ENCODE assay signal across 21 cellular contexts in genomic region chr15:68541743-68542142, GRCh38. TPM values are rescaled to one million over a fixed set of nuclear protein-coding genes. Genes with fewer than 3 reads are reported as not detected.
DNase-seq lines count a peak whose midpoint lies in the region; ATAC-seq, FAIRE-seq and TF ChIP-seq lines count a peak whose summit lies in the region.
"Had no signal": no experiment of that assay in that cellular context is flagged by ENCODE, and none has a peak within 500 bp of the region (broad histone marks: within the 10 kb centered on the region; RNA-seq: fewer than 3 reads in every experiment).

No MANE protein-coding gene starts in this region.

- no peak for FAIRE-seq in A549 (lab: Jason Lieb, UNC)
- FAIRE-seq: A204.1, GM12892, GM18507, HepG2 had no signal

- ATAC-seq in A549 = no peak
- no peak for ATAC-seq in GM23338
- ATAC-seq in HG03378 (IDR thresholded peaks at IDR 0.05; ENCODE audit: unreplicated experiment) = no peak
- no peak for ATAC-seq in HG03520 (IDR thresholded peaks at IDR 0.05; ENCODE audit: unreplicated experiment)
- ATAC-seq: HCT116, HepG2 had no signal

- TF ChIP-seq RAD21 in A549 (conservative IDR thresholded peaks at IDR 0.05 in 1 of 2, IDR thresholded peaks at IDR 0.05 in 1 of 2) = no peak

- intact Hi-C loops in posterior vena cava (cut with DNase I) = no loop called here

- 0 out of 2 replicates have a peak overlapping the region, but pooled peaks have one; percentile 23 for H2AFZ ChIP-seq in GM23338

- peaks cover 11% of the 10 kb centered on the region for H3K9me3 Mint-ChIP-seq in GM23338
- H3K9me3 Mint-ChIP-seq: HFFc6 had no signal

- H3K27ac ChIP-seq in A549 = peak overlapping the region; percentile 93 to 99
- H3K27ac ChIP-seq in GM23338 (ENCODE audit: low read depth) = no peak overlapping the region
- no peak overlapping the region for H3K27ac ChIP-seq in substantia nigra (ENCODE audit: low read depth, low read length, poor library complexity, severe bottlenecking)

- no peaks in the 10 kb centered on the region for H3K9me2 ChIP-seq in GM23338 (ENCODE audit: insufficient read depth)

- H3K27ac Mint-ChIP-seq in GM23338 = no peak overlapping the region
- H3K27ac Mint-ChIP-seq: CD14-positive monocyte had no signal

- no peaks in the 10 kb centered on the region for H3K27me3 ChIP-seq in GM23338 (ENCODE audit: insufficient read depth)

- DNase-seq in A549 (ENCODE audit: low read depth in 1 of 2, low spot score in 1 of 2) = no peak
- DNase-seq in GM23338 (ENCODE audit: low spot score) = no peak
- peak; percentile 50 for DNase-seq in islet precursor cell
- peak; percentile 51 for DNase-seq in posterior vena cava (ENCODE audit: low spot score)
- DNase-seq in substantia nigra (lab: John Stamatoyannopoulos, UW) = no peak
- DNase-seq: AML-193; CD4-positive, alpha-beta memory T cell; DMS153; DMS79; GDM1; GOT3; H7; HFFc6 had no signal

- peaks cover 32% of the 10 kb centered on the region; the same call in 2 of the 3 replicates for H3K9me3 ChIP-seq in A549

- no peak overlapping the region; the same call in 2 of the 3 replicates for H3K4me3 Mint-ChIP-seq in GM23338
- H3K4me3 Mint-ChIP-seq: CD4-positive, alpha-beta memory T cell; HFFc6 had no signal

- peaks cover 43% of the 10 kb centered on the region for H3K4me1 ChIP-seq in A549
- H3K4me1 ChIP-seq in GM23338 (ENCODE audit: insufficient read depth) = no peaks in the 10 kb centered on the region

- CTCF ChIA-PET in A549 (lab: Yijun Ruan, JAX) = interaction anchor here (0.9 to 26.0 kb wide), 11 partner anchors 8 to 383 kb away, joined by 3 to 413 read pairs (median 4); no protein-coding TSS in a partner anchor

- H3F3A ChIP-seq in GM23338 (replicated peaks; ENCODE audit: low read depth) = no peaks in the 10 kb centered on the region

- no peaks in the 10 kb centered on the region for H3K79me2 ChIP-seq in GM23338 (replicated peaks; ENCODE audit: insufficient read depth)

- H3K4me3 ChIP-seq in A549 (no peak overlapping the region), GM23338 (no peak overlapping the region)

- 89% methylated on average over 9 of the region's 9 CpGs for WGBS in A549 (ENCODE audit: missing lambda C conversion rate)

- POLR2A ChIA-PET in A549 (lab: Yijun Ruan, JAX) = no interaction called here

- H3K4me2 ChIP-seq in A549 (no peak overlapping the region), GM23338 (no peak overlapping the region)

- no peaks in the 10 kb centered on the region; the same call in 2 of the 3 replicates for H3K4me1 Mint-ChIP-seq in GM23338
- H3K4me1 Mint-ChIP-seq: CD14-positive monocyte; CD4-positive, alpha-beta memory T cell had no signal

- no peak for TF ChIP-seq CTCF in A549 (IDR thresholded peaks at IDR 0.05)
- no peak for TF ChIP-seq CTCF in GM23338 (conservative IDR thresholded peaks at IDR 0.05; ENCODE audit: low read depth in 2 of 2)

- TF ChIP-seq POLR2A in A549 (IDR thresholded peaks at IDR 0.05; ENCODE audit: low read length) = no peak

- no peak for TF ChIP-seq EP300 in A549 (IDR thresholded peaks at IDR 0.05)

- H4K20me1 ChIP-seq in GM23338 (replicated peaks; ENCODE audit: insufficient read depth) = no peaks in the 10 kb centered on the region

- peaks cover 6% of the 10 kb centered on the region; the same call in 2 of the 3 replicates for H3K36me3 Mint-ChIP-seq in GM23338 (ENCODE audit: low read depth)
- H3K36me3 Mint-ChIP-seq: CD14-positive monocyte; CD4-positive, alpha-beta memory T cell had no signal

- H3K27me3 Mint-ChIP-seq in GM23338 (ENCODE audit: insufficient read depth, low read depth, poor library complexity) = peaks cover 4% of the 10 kb centered on the region

- H3K36me3 ChIP-seq in GM23338 (ENCODE audit: insufficient read depth) = no peaks in the 10 kb centered on the region

TF ChIP-seq in A549, 52 proteins besides CTCF, POLR2A, EP300 and RAD21:
- TF ChIP-seq CEBPB (IDR thresholded peaks at IDR 0.05) = no peak
- no peak for TF ChIP-seq BCL3 (IDR thresholded peaks at IDR 0.05)
- TF ChIP-seq ZC3H11A (IDR thresholded peaks at IDR 0.05) = no peak
- TF ChIP-seq USF2 (IDR thresholded peaks at IDR 0.05) = no peak
- TF ChIP-seq ESRRA (IDR thresholded peaks at IDR 0.05; ENCODE audit: borderline replicate concordance, low read length) = no peak
- TF ChIP-seq HOXB13 (CRISPR knock-in tag; IDR thresholded peaks at IDR 0.05; ENCODE audit: low read depth) = no peak
- TF ChIP-seq FOXS1 (CRISPR knock-in tag; IDR thresholded peaks at IDR 0.05) = no peak
- TF ChIP-seq BHLHE40 (IDR thresholded peaks at IDR 0.05; ENCODE audit: low read depth, low read length) = no peak
TF ChIP-seq in A549: peak in this region for 0.

TF ChIP-seq in GM23338, 12 proteins besides CTCF, POLR2A, EP300 and RAD21:
- TF ChIP-seq POLR2AphosphoS5 (IDR thresholded peaks at IDR 0.05; ENCODE audit: low read depth) (no peak), REST (IDR thresholded peaks at IDR 0.05; ENCODE audit: unreplicated experiment) (no peak), ZNF114 (CRISPR knock-in tag; IDR thresholded peaks at IDR 0.05) (no peak)

RNA-seq across cellular contexts. Expression of gene CORO2B, which starts 37.0 kb away (rescaled TPM):
- 2.0 and 2.4 TPM in 2 replicates for polyA plus RNA-seq in A549 (2011; rRNA removed)
- 1.3 and 1.7 TPM in 2 replicates for polyA plus RNA-seq in A549 (2012; cell fraction: cytosol; rRNA removed)
- 1.5 and 1.8 TPM in 2 replicates for polyA plus RNA-seq in A549 (2012; cell fraction: nucleus; rRNA removed)
- polyA plus RNA-seq in A549 (2017; fragmentation: RNase III; extraction: RNeasy Plus Mini Kit Qiagen cat#74134 plus additional on column Dnase treatment) = 1.8 to 2.4 TPM (median 2.3 TPM) in 3 replicates
- polyA minus RNA-seq in A549 (2011; rRNA and poly(A)+ RNA removed) = 1.9 and 2.6 TPM in 2 replicates
- 2.8 and 4.6 TPM in 2 replicates for total RNA-seq in GM23338 (2014; rRNA removed; shearing (Covaris generic))
- 1.4 and 1.6 TPM in 2 replicates for polyA plus RNA-seq in GM23338 (2016; fragmentation: Nextera tagmentation; extraction: Ambion mirVana)
- 10 to 100 TPM in 1 of 2 donors, 1 to 10 TPM in 1; 7.2 to 11.7 TPM for total RNA-seq in posterior vena cava
- total RNA-seq: CD4-positive, alpha-beta memory T cell had no signal
- polyA plus RNA-seq: CD14-positive monocyte; CD4-positive, alpha-beta memory T cell had no signal

Comparison
In these comparisons a context has a peak if more than half of its experiments do, and no peak if none do; other contexts are left out.
1. DNase-seq: peak in islet precursor cell (single experiment) and posterior vena cava (single experiment); none in A549 (0 of 2), GM23338 (single experiment) and substantia nigra (0 of 49).
2. H3K27ac ChIP-seq: peak in A549 (2 of 2); none in GM23338 (single experiment) and substantia nigra (single experiment).